In the genomic region with DNA sequence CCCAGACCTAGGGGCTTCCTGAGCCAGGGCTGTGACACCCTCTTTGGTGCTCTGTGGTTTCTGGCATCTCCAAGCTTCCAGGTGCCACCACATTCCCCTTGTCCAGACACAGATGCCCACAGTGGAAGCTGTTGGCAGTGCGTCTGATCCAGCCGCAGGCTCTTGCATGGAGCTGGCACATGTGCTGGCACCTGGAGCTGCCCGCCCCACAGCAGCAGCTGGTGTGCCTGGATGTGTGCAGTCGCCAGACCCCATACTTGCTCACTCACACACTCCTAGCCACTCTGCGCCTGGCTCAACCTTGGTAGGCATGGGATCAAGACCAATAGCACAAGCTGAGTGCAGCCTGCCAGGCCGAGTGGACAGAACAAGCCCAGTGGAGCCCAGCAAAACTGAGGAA, we compare ENCODE assay signal across 22 cellular contexts.
DNase-seq lines count a peak whose midpoint lies in the region; ATAC-seq and TF ChIP-seq lines count a peak whose summit lies in the region.
"Had no signal": no experiment of that assay in that cellular context is flagged by ENCODE, and none has a peak within 500 bp of the region (broad histone marks: within the 10 kb centered on the region; RNA-seq: fewer than 3 reads in every experiment).

No MANE protein-coding gene starts in this region.

- no peaks in the 10 kb centered on the region for H3K9me3 Mint-ChIP-seq in osteocyte (ENCODE audit: unreplicated experiment)
- H3K9me3 Mint-ChIP-seq in activated naive CD4-positive, alpha-beta T cell treated with anti-CD3 and anti-CD28 coated beads, Interleukin-2, amount 50 U/mL, for 72 hours, result no peaks in the 10 kb centered on the region

- DNase-seq in osteocyte (ENCODE audit: extremely low spot score, unreplicated experiment) (peak; percentile 79), GM13976 (ENCODE audit: low spot score) (no peak), globus pallidus (ENCODE audit: low spot score) (no peak)
- no peak for DNase-seq in activated naive CD4-positive, alpha-beta T cell treated with anti-CD3 and anti-CD28 coated beads, Interleukin-2, amount 50 U/mL, for 72 hours (ENCODE audit: low spot score in 2 of 2)
- DNase-seq: 8988T; ACHN; BE2C; C1 segment of cervical spinal cord; CD4-positive, alpha-beta memory T cell; CD4-positive, CD25-positive, alpha-beta regulatory T cell; CD8-positive, alpha-beta memory T cell; COR-L47; DMS 273 treated with DMSO at 0.1 percent for 48 hours; DMS153; DMS53; DMS79; DND-41; EL; GDM1 had no signal

- H3K4me1 Mint-ChIP-seq in osteocyte (ENCODE audit: unreplicated experiment), result no peaks in the 10 kb centered on the region
- H3K4me1 Mint-ChIP-seq: CD14-positive monocyte had no signal

- TF ChIP-seq CTCF in osteocyte (IDR thresholded peaks at IDR 0.05), result no peak
- TF ChIP-seq CTCF in GM13976 (IDR thresholded peaks at IDR 0.05; ENCODE audit: borderline replicate concordance, control extremely low read depth, extremely low read depth, insufficient read depth, missing control alignments), result no peak

- no peak overlapping the region for H3K27ac Mint-ChIP-seq in osteocyte (ENCODE audit: unreplicated experiment)
- H3K27ac Mint-ChIP-seq in activated naive CD4-positive, alpha-beta T cell treated with anti-CD3 and anti-CD28 coated beads, Interleukin-2, amount 50 U/mL, for 72 hours, result no peak overlapping the region
- H3K27ac Mint-ChIP-seq: CD14-positive monocyte; CD4-positive, alpha-beta memory T cell; CD4-positive, CD25-positive, alpha-beta regulatory T cell; CD8-positive, alpha-beta memory T cell had no signal

- in situ Hi-C loops in GM13976 (cut with MboI; ENCODE audit: low sequenced_read_pairs, unreplicated experiment), result no loop called here

- peaks cover 50% of the 10 kb centered on the region for H3K27me3 Mint-ChIP-seq in osteocyte (ENCODE audit: unreplicated experiment)

- no peak overlapping the region for H3K4me3 Mint-ChIP-seq in osteocyte (ENCODE audit: unreplicated experiment)
- H3K4me3 Mint-ChIP-seq: CD14-positive monocyte; CD4-positive, alpha-beta memory T cell; CD4-positive, CD25-positive, alpha-beta regulatory T cell; CD8-positive, alpha-beta memory T cell had no signal

- no peaks in the 10 kb centered on the region for H3K36me3 Mint-ChIP-seq in osteocyte (ENCODE audit: unreplicated experiment)
- H3K36me3 Mint-ChIP-seq in activated naive CD4-positive, alpha-beta T cell treated with anti-CD3 and anti-CD28 coated beads, Interleukin-2, amount 50 U/mL, for 72 hours, result no peaks in the 10 kb centered on the region
- H3K36me3 Mint-ChIP-seq: CD14-positive monocyte; CD4-positive, alpha-beta memory T cell; CD4-positive, CD25-positive, alpha-beta regulatory T cell had no signal

- ATAC-seq in esophagus mucosa, result peak; percentile 11
- ATAC-seq in activated naive CD4-positive, alpha-beta T cell treated with anti-CD3 and anti-CD28 coated beads, Interleukin-2, amount 50 U/mL, for 72 hours, result no peak
- ATAC-seq: GM12878 had no signal
